1 cellular context compared by ENCODE assay signal in the genomic region with DNA sequence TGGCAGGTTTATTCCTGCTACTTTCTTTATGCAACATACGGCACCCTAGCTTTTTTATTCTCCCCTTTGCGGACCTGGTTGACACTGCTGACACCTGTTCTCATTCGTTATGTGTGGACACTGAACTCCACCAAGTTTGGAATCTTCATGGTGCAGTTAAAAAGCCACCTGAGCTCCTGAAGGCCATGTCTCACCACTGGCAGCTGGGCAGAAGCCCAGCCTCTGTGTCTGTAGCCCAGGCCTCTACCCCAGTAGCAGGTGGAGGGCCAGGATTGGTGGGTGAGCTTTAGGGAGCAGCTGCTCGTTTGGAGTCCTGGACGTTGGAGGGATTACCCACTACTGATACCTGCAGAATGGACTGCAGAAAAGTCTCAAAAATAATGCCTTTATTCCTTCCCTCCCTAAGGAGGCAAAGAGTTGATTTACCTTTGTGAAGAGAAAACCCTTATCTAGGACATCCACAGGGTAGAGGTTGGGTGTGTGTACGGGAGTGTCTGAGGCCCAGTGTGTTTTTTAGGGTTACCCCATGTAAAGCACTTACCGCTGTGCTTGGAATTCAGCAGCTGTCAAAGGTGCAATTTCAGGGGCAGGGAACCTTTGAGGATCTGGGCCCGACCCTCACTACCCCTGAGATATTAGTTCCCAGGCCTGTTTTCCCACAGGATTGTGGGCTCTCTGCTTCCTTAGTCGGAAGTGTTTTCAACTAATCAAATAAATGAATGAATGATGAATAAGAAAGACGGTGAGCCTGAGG.
TF ChIP-seq lines count a peak whose summit lies in the region.

No MANE protein-coding gene starts in this region.

TF ChIP-seq in GM12878, 131 proteins besides CTCF, POLR2A, EP300 and RAD21:
- TF ChIP-seq PML (IDR thresholded peaks at IDR 0.05; ENCODE audit: low read length) (no peak; the same call in 1 of the 2 replicates), HDGF (IDR thresholded peaks at IDR 0.05) (no peak), IRF5 (IDR thresholded peaks at IDR 0.05; ENCODE audit: borderline replicate concordance) (no peak), CBX5 (IDR thresholded peaks at IDR 0.05; ENCODE audit: low read depth) (no peak)
- TF ChIP-seq, protein P1, sequence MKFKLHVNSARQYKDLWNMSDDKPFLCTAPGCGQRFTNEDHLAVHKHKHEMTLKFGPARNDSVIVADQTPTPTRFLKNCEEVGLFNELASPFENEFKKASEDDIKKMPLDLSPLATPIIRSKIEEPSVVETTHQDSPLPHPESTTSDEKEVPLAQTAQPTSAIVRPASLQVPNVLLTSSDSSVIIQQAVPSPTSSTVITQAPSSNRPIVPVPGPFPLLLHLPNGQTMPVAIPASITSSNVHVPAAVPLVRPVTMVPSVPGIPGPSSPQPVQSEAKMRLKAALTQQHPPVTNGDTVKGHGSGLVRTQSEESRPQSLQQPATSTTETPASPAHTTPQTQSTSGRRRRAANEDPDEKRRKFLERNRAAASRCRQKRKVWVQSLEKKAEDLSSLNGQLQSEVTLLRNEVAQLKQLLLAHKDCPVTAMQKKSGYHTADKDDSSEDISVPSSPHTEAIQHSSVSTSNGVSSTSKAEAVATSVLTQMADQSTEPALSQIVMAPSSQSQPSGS (IDR thresholded peaks at IDR 0.05; ENCODE audit: low read length): no peak
TF ChIP-seq in GM12878: peak in this region for 0.
